ENCODE assay signal across 27 cellular contexts in genomic region chr3:113021471-113021870, GRCh38.
"Had no signal": no experiment of that assay in that cellular context is flagged by ENCODE, and none has a peak within 500 bp of the region (broad histone marks: within the 10 kb centered on the region; RNA-seq: fewer than 3 reads in every experiment).

No MANE protein-coding gene starts in this region.

- H3K27ac Mint-ChIP-seq: neural progenitor cell had no signal

- DNase-seq: cortex of kidney; dorsolateral prefrontal cortex; effector CD8-positive, alpha-beta T cell; glutamatergic neuron; immature natural killer cell; kidney; left cardiac atrium; left ventricle myocardium inferior; lower lobe of right lung; mesenchymal stem cell; naive thymus-derived CD8-positive, alpha-beta T cell; nucleus accumbens; ovary; sigmoid colon; stimulated activated CD4-positive, alpha-beta T cell treated with anti-CD3 and anti-CD28 coated beads, Interleukin-2, amount 100 ng/mL, for 24 hours; stimulated activated CD4-positive, alpha-beta T cell treated with anti-CD3 and anti-CD28 coated beads, Interleukin-4, amount 100 ng/mL, for 4 hours; stimulated activated naive CD4-positive, alpha-beta T cell; stomach; substantia nigra; transverse colon had no signal

- H3K36me3 ChIP-seq: neural progenitor cell, ovary, right atrium auricular region, thoracic aorta, transverse colon had no signal

- H3K9me3 ChIP-seq: esophagus muscularis mucosa, gastroesophageal sphincter, left ventricle myocardium inferior, lower lobe of right lung, ovary, right atrium auricular region, sigmoid colon, stomach, thoracic aorta, transverse colon had no signal

- H3K4me3 Mint-ChIP-seq: neural progenitor cell had no signal

- H3K4me3 ChIP-seq: dorsolateral prefrontal cortex, esophagus muscularis mucosa, gastroesophageal sphincter, left ventricle myocardium inferior, lower lobe of right lung, neural progenitor cell, ovary, right atrium auricular region, sigmoid colon, skin epidermis, stomach, thoracic aorta, transverse colon had no signal

- FAIRE-seq: kidney had no signal

- H3K27ac ChIP-seq: epithelial cell of prostate, esophagus muscularis mucosa, left ventricle myocardium inferior, lower lobe of right lung, neural progenitor cell, ovary, right atrium auricular region, sigmoid colon, stomach, thoracic aorta, transverse colon had no signal

- ATAC-seq: gastroesophageal sphincter; left cardiac atrium; lower lobe of right lung; naive thymus-derived CD8-positive, alpha-beta T cell had no signal

- H3K9me3 Mint-ChIP-seq: immature natural killer cell; naive thymus-derived CD8-positive, alpha-beta T cell had no signal

- H3K27me3 ChIP-seq: dorsolateral prefrontal cortex, esophagus muscularis mucosa, gastroesophageal sphincter, neural progenitor cell, ovary, right atrium auricular region, sigmoid colon, stomach, transverse colon had no signal

- H3K27me3 Mint-ChIP-seq: naive thymus-derived CD8-positive, alpha-beta T cell had no signal
